ENCODE assay signal across 12 cellular contexts in the genomic region with DNA sequence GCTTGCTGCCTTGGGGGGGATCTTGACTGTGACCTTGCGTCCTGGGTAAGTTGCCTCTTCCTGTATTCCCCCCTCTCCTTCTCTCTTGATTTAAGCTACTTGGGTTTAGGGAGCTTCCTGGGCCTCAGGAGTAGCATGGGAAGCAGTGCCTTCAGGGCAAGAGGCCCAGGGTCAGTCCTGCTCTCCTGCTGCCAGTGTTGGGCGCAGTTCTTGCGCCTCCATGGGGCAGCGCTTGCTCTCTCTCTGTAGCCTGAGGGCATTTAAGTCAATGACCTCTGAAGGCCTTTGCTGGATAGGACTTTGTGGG.
DNase-seq lines count a peak whose midpoint lies in the region; ATAC-seq and FAIRE-seq lines count a peak whose summit lies in the region.
"Had no signal": no experiment of that assay in that cellular context is flagged by ENCODE, and none has a peak within 500 bp of the region (broad histone marks: within the 10 kb centered on the region; RNA-seq: fewer than 3 reads in every experiment).

No MANE protein-coding gene starts in this region.

- H3K4me1 Mint-ChIP-seq in activated T-cell treated with anti-CD3 and anti-CD28 coated beads, Interleukin-2, amount 50 U/mL, for 72 hours (ENCODE audit: low read depth), result peaks cover 61% of the 10 kb centered on the region

- DNase-seq in ELF-1 (ENCODE audit: low read depth, low spot score), result peak; percentile 27
- no peak for DNase-seq in activated T-cell treated with anti-CD3 and anti-CD28 coated beads, Interleukin-2, amount 50 U/mL, for 72 hours
- DNase-seq in left cardiac atrium, result no peak
- DNase-seq in HTR-8/SVneo (ENCODE audit: insufficient read length, low spot score), result no peak
- DNase-seq in LoVo (ENCODE audit: low spot score), result no peak
- no peak for DNase-seq in stimulated activated CD4-positive, alpha-beta T cell treated with anti-CD3 and anti-CD28 coated beads, Interleukin-4, amount 100 ng/mL, for 4 hours
- DNase-seq: NCI-H1930; stimulated activated CD4-positive, alpha-beta T cell treated with anti-CD3 and anti-CD28 coated beads, Interleukin-1b, Interleukin-23, amount 100 ng/mL, for 48 hours; SW 1271 had no signal

- H3K4me1 ChIP-seq in skeletal muscle tissue (ENCODE audit: control insufficient read depth in 3 of 3, insufficient read depth in 3 of 3, low read length in 3 of 3), result peaks cover 39 to 59% (median 52%) of the 10 kb centered on the region in 3 donors

- peak in 1 of 2 donors; percentile 22 for ATAC-seq in activated T-cell treated with anti-CD3 and anti-CD28 coated beads, Interleukin-2, amount 50 U/mL, for 72 hours (replicated peaks in 1 of 2)
- ATAC-seq in left cardiac atrium (peak; percentile 3 to 10), HG03378 (IDR thresholded peaks at IDR 0.05; ENCODE audit: unreplicated experiment) (no peak)

- peak overlapping the region; percentile 1 to 54 (median 38) for H3K4me3 ChIP-seq in skeletal muscle tissue (ENCODE audit: low read length in 3 of 3)

- H3K9me3 ChIP-seq in skeletal muscle tissue (ENCODE audit: control insufficient read depth in 3 of 3, low read length in 3 of 3), result no peaks in the 10 kb centered on the region

- intact Hi-C loops in left cardiac atrium (cut with DNase I), result loop anchor here (10.0 kb wide), 2 partner anchors 52 to 158 kb away; no protein-coding TSS in a partner anchor

- H3K9ac ChIP-seq in skeletal muscle tissue (ENCODE audit: low read depth in 1 of 3, low read length in 3 of 3), result peak overlapping the region in 2 of 3 donors; percentile 51 to 75

- peaks cover 0 to 3% (median 2%) of the 10 kb centered on the region in 3 donors for H3K36me3 ChIP-seq in skeletal muscle tissue (ENCODE audit: control insufficient read depth in 3 of 3, insufficient read depth in 3 of 3, low read length in 3 of 3)

- no peaks in the 10 kb centered on the region for H3K9me3 Mint-ChIP-seq in activated T-cell treated with anti-CD3 and anti-CD28 coated beads, Interleukin-2, amount 50 U/mL, for 72 hours

- peak overlapping the region; percentile 99 for H3K27ac Mint-ChIP-seq in activated T-cell treated with anti-CD3 and anti-CD28 coated beads, Interleukin-2, amount 50 U/mL, for 72 hours

- no peaks in the 10 kb centered on the region for H3K27me3 ChIP-seq in skeletal muscle tissue (ENCODE audit: control insufficient read depth in 3 of 3, insufficient read depth in 3 of 3, low read length in 3 of 3)

- no peaks in the 10 kb centered on the region for H3K27me3 Mint-ChIP-seq in activated T-cell treated with anti-CD3 and anti-CD28 coated beads, Interleukin-2, amount 50 U/mL, for 72 hours (ENCODE audit: low read depth)

- H3K36me3 Mint-ChIP-seq in activated T-cell treated with anti-CD3 and anti-CD28 coated beads, Interleukin-2, amount 50 U/mL, for 72 hours (ENCODE audit: insufficient read depth in 2 of 2), result no peaks in the 10 kb centered on the region

- no peak for FAIRE-seq in HTR-8/SVneo (lab: Jason Lieb, UNC)
- FAIRE-seq: G401.6 had no signal

- H3K4me3 Mint-ChIP-seq in activated T-cell treated with anti-CD3 and anti-CD28 coated beads, Interleukin-2, amount 50 U/mL, for 72 hours, result peak overlapping the region; percentile 88 to 97

- peak overlapping the region; percentile 82 for H3K27ac ChIP-seq in skeletal muscle tissue (ENCODE audit: low read depth, low read length)
